In the genomic region with DNA sequence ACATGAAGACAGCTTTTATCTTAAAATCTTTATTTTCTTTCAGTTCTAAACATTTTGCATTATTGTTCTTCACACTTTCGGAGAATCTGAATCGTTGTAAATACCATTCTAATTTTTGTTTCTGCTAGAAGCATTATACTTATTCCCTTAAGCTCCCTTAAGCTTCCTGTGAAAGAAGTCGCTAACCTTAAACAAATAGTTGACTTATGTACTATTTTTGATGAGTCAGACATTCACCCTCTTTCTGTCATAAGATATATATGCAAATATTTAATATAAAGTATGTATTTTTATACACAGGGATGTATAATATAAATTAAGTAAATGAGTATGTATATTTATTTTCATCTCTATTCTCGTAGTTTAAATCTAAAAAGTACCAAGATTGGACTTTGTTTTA, we compare ENCODE assay signal across 25 cellular contexts.
"Had no signal": no experiment of that assay in that cellular context is flagged by ENCODE, and none has a peak within 500 bp of the region (broad histone marks: within the 10 kb centered on the region; RNA-seq: fewer than 3 reads in every experiment).

No MANE protein-coding gene starts in this region.

- DNase-seq: dermis blood vessel endothelial cell; dorsolateral prefrontal cortex; effector CD4-positive, alpha-beta T cell; effector memory CD4-positive, alpha-beta T cell; esophagus squamous epithelium; foreskin fibroblast; foreskin melanocyte; gastrocnemius medialis; glutamatergic neuron; head of caudate nucleus; heart right ventricle; hippocampal formation; left cardiac atrium; left lung; left ventricle myocardium superior; lower lobe of right lung; mesenchymal stem cell; midbrain; naive thymus-derived CD4-positive, alpha-beta T cell had no signal

- ATAC-seq: esophagus mucosa; gastrocnemius medialis; heart right ventricle; left cardiac atrium; left lung; left ventricle myocardium superior; lower lobe of right lung; naive thymus-derived CD4-positive, alpha-beta T cell had no signal

- H3K27me3 ChIP-seq: dorsolateral prefrontal cortex, esophagus squamous epithelium, gastrocnemius medialis, heart right ventricle, left lung had no signal

- H3K9me3 ChIP-seq: esophagus squamous epithelium, gastrocnemius medialis, left lung, lower lobe of right lung had no signal

- H3K4me3 ChIP-seq: coronary artery, dorsolateral prefrontal cortex, esophagus squamous epithelium, gastrocnemius medialis, heart right ventricle, left lung, lower lobe of right lung had no signal

- H3K27ac ChIP-seq: coronary artery, dorsolateral prefrontal cortex, esophagus squamous epithelium, gastrocnemius medialis, heart right ventricle, left lung, lower lobe of right lung had no signal

- FAIRE-seq: colon, endothelial cell of umbilical vein, islet of Langerhans, keratinocyte had no signal

- H3K36me3 ChIP-seq: esophagus squamous epithelium, gastrocnemius medialis, heart right ventricle, left lung, lower lobe of right lung had no signal

- H3K4me1 ChIP-seq: esophagus squamous epithelium, gastrocnemius medialis, heart right ventricle, left lung, lower lobe of right lung had no signal
